12 cellular contexts compared by ENCODE assay signal in genomic region chr15:52788099-52788986, GRCh38. TPM values are rescaled to one million over a fixed set of nuclear protein-coding genes. Genes with fewer than 3 reads are reported as not detected.
DNase-seq lines count a peak whose midpoint lies in the region; ATAC-seq, FAIRE-seq and TF ChIP-seq lines count a peak whose summit lies in the region.
"Had no signal": no experiment of that assay in that cellular context is flagged by ENCODE, and none has a peak within 500 bp of the region (broad histone marks: within the 10 kb centered on the region; RNA-seq: fewer than 3 reads in every experiment).

No MANE protein-coding gene starts in this region.

- no peak overlapping the region for H2AFZ ChIP-seq in MM.1S (ENCODE audit: low read length)

- TF ChIP-seq CTCF in activated B cell treated with CpG ODN at 0.5 μM for 24 hours (IDR thresholded peaks at IDR 0.05) (no peak), type B pancreatic cell (conservative IDR thresholded peaks at IDR 0.05) (no peak), D721Med (IDR thresholded peaks at IDR 0.05; ENCODE audit: insufficient read depth, missing control alignments) (no peak), MM.1S (IDR thresholded peaks at IDR 0.05; ENCODE audit: low read length) (no peak)

- H3K79me2 ChIP-seq in MM.1S (ENCODE audit: low read length), result no peaks in the 10 kb centered on the region

- CTCF ChIA-PET in activated B cell treated with CpG ODN at 0.5 μM for 24 hours (lab: Charles Lee), result no interaction called here

- H3K9me3 Mint-ChIP-seq in activated B cell treated with CpG ODN at 0.5 μM for 24 hours (peaks cover 4% of the 10 kb centered on the region), type B pancreatic cell (no peaks in the 10 kb centered on the region)

- H3K4me3 ChIP-seq in MM.1S (ENCODE audit: low read length), result no peak overlapping the region

- no peak for FAIRE-seq in D721Med (lab: Jason Lieb, UNC)

- no peaks in the 10 kb centered on the region for H3K9me3 ChIP-seq in MM.1S (replicated peaks; ENCODE audit: insufficient read depth, low read length)

- no peaks in the 10 kb centered on the region for H3K4me1 ChIP-seq in MM.1S (ENCODE audit: low read length)

- H3F3A ChIP-seq in MM.1S (ENCODE audit: insufficient read depth, low read length), result no peaks in the 10 kb centered on the region

- no peak overlapping the region for H3K27ac ChIP-seq in MM.1S (ENCODE audit: low read length)

- no peaks in the 10 kb centered on the region for H3K36me3 ChIP-seq in MM.1S (replicated peaks; ENCODE audit: insufficient read depth, low read length)

- H3K36me3 Mint-ChIP-seq in activated B cell treated with CpG ODN at 0.5 μM for 24 hours (ENCODE audit: low read depth), result no peaks in the 10 kb centered on the region
- H3K36me3 Mint-ChIP-seq in type B pancreatic cell, result no peaks in the 10 kb centered on the region

- POLR2A ChIA-PET in activated B cell treated with CpG ODN at 0.5 μM for 24 hours (lab: Charles Lee), result interaction anchor here (1.0 kb wide), 1 partner anchor 15 kb away, joined by 3 read pairs; no protein-coding TSS in a partner anchor

- peak overlapping the region; percentile 66 for H3K4me3 Mint-ChIP-seq in activated B cell treated with CpG ODN at 0.5 μM for 24 hours
- peak overlapping the region; percentile 86 for H3K4me3 Mint-ChIP-seq in type B pancreatic cell

- peaks cover 37% of the 10 kb centered on the region for H3K4me1 Mint-ChIP-seq in activated B cell treated with CpG ODN at 0.5 μM for 24 hours
- H3K4me1 Mint-ChIP-seq in type B pancreatic cell (ENCODE audit: unreplicated experiment), result peaks cover 7% of the 10 kb centered on the region

- intact Hi-C loops in activated B cell treated with CpG ODN at 0.5 μM for 24 hours (cut with micrococcal nuclease), result loop anchor here (10.0 kb wide), 2 partner anchors 406 to 926 kb away; no protein-coding TSS in a partner anchor

- H4K20me1 ChIP-seq in MM.1S (ENCODE audit: insufficient read depth, low read length), result no peaks in the 10 kb centered on the region

- H3K27me3 Mint-ChIP-seq in activated B cell treated with CpG ODN at 0.5 μM for 24 hours (peaks cover 64% of the 10 kb centered on the region), type B pancreatic cell (peaks cover 95% of the 10 kb centered on the region)

- peak; percentile 8 for DNase-seq in stimulated activated CD4-positive, alpha-beta T cell treated with anti-CD3 and anti-CD28 coated beads, Interleukin-15, amount 100 ng/mL, for 24 hours
- DNase-seq in stimulated activated CD4-positive, alpha-beta T cell treated with anti-CD3 and anti-CD28 coated beads, Interleukin-4, amount 100 ng/mL, for 24 hours, result no peak
- no peak for DNase-seq in activated B cell treated with CpG ODN at 0.5 μM for 24 hours
- DNase-seq in islet precursor cell, result peak; percentile 57
- no peak for DNase-seq in type B pancreatic cell (ENCODE audit: extremely low spot score, unreplicated experiment)
- DNase-seq in D721Med (ENCODE audit: insufficient read length, low spot score), result no peak
- no peak for DNase-seq in RPMI8226
- no peak for DNase-seq in MM.1S
- DNase-seq: activated effector memory CD4-positive, alpha-beta T cell treated with Interleukin-2 at 50 U/mL for 16 hours; NCI-H1048; T-helper 9 cell; trophoblast cell had no signal

- peak overlapping the region; percentile 50 for H3K27ac Mint-ChIP-seq in activated B cell treated with CpG ODN at 0.5 μM for 24 hours
- no peak overlapping the region for H3K27ac Mint-ChIP-seq in type B pancreatic cell

- no peak for ATAC-seq in activated B cell treated with CpG ODN at 0.5 μM for 24 hours (ENCODE audit: low read depth)

- H3K4me2 ChIP-seq in MM.1S (ENCODE audit: low read depth, low read length), result no peak overlapping the region

- H3K9ac ChIP-seq in MM.1S (ENCODE audit: low read length), result no peak overlapping the region

- H3K9me2 ChIP-seq in MM.1S (replicated peaks; ENCODE audit: insufficient read depth, low read length), result no peaks in the 10 kb centered on the region

- peaks cover 76% of the 10 kb centered on the region for H3K27me3 ChIP-seq in MM.1S (replicated peaks; ENCODE audit: insufficient read depth, low read length)

RNA-seq across cellular contexts. Expression of gene ONECUT1, which starts 1.8 kb away (rescaled TPM):
- total RNA-seq in activated B cell treated with CpG ODN at 0.5 μM for 24 hours (0.44 TPM in 1 of 2 replicates, not detected in the other), type B pancreatic cell (ENCODE audit: low replicate concordance) (11.0 and 11.1 TPM in 2 replicates)

Comparison
In these comparisons a context has a peak if more than half of its experiments do, and no peak if none do; other contexts are left out.
1. DNase-seq: peak in stimulated activated CD4-positive, alpha-beta T cell treated with anti-CD3 and anti-CD28 coated beads, Interleukin-15, amount 100 ng/mL, for 24 hours (single experiment) and islet precursor cell (single experiment); none in stimulated activated CD4-positive, alpha-beta T cell treated with anti-CD3 and anti-CD28 coated beads, Interleukin-4, amount 100 ng/mL, for 24 hours (single experiment), activated B cell treated with CpG ODN at 0.5 μM for 24 hours (single experiment), type B pancreatic cell (single experiment), D721Med (single experiment), RPMI8226 (single experiment) and MM.1S (single experiment).